In the genomic region with DNA sequence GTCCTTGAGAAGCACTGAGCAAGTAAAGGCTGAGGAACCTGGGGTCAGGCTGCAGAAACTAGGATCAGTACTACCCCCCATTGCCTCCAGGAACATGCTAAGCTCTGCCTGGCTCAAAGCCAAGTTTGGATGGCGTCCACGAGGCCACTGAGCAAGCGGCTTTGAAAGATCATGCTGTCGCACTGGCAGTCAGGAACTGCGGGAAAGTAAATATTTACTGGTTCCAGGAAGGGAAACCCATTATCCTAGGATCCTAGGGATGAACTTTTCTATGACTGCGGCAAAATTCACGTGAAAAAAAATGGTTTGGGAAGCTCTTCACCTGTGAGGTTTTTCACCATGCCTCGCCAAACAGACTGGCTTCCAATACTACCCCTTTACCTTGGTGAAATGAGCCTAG, we compare ENCODE assay signal across 11 cellular contexts.
DNase-seq lines count a peak whose midpoint lies in the region; ATAC-seq and TF ChIP-seq lines count a peak whose summit lies in the region.
"Had no signal": no experiment of that assay in that cellular context is flagged by ENCODE, and none has a peak within 500 bp of the region (broad histone marks: within the 10 kb centered on the region; RNA-seq: fewer than 3 reads in every experiment).

No MANE protein-coding gene starts in this region.

- H3K27ac Mint-ChIP-seq in nephron progenitor cell = no peak overlapping the region
- no peak overlapping the region for H3K27ac Mint-ChIP-seq in CD8-positive, alpha-beta memory T cell

- H3K36me3 ChIP-seq in adipocyte (ENCODE audit: control insufficient read depth, insufficient read depth, low read length, severe bottlenecking) (no peaks in the 10 kb centered on the region), uterus (no peaks in the 10 kb centered on the region)
- H3K36me3 ChIP-seq in CD8-positive, alpha-beta memory T cell (ENCODE audit: insufficient read depth, low read length) = no peaks in the 10 kb centered on the region
- H3K36me3 ChIP-seq: upper lobe of left lung had no signal

- no peaks in the 10 kb centered on the region for H3K27me3 Mint-ChIP-seq in nephron progenitor cell (ENCODE audit: low read depth, poor library complexity)
- peaks cover 5 to 8% of the 10 kb centered on the region in 2 donors for H3K27me3 Mint-ChIP-seq in CD8-positive, alpha-beta memory T cell

- H3K4me3 ChIP-seq in adipocyte (ENCODE audit: low read length) = no peak overlapping the region
- no peak overlapping the region for H3K4me3 ChIP-seq in uterus
- no peak overlapping the region for H3K4me3 ChIP-seq in CD8-positive, alpha-beta memory T cell (ENCODE audit: low read length)
- H3K4me3 ChIP-seq: upper lobe of left lung had no signal

- H3K36me3 Mint-ChIP-seq in nephron progenitor cell (ENCODE audit: low read depth) = no peaks in the 10 kb centered on the region
- no peaks in the 10 kb centered on the region for H3K36me3 Mint-ChIP-seq in CD8-positive, alpha-beta memory T cell

- ATAC-seq in Right ventricle myocardium inferior (peak; percentile 62), left colon (peak; percentile 85)

- H3K9me3 ChIP-seq in adipocyte (ENCODE audit: control insufficient read depth, low read length) (no peaks in the 10 kb centered on the region), uterus (no peaks in the 10 kb centered on the region)
- H3K9me3 ChIP-seq in CD8-positive, alpha-beta memory T cell (ENCODE audit: low read length) = no peaks in the 10 kb centered on the region
- H3K9me3 ChIP-seq: upper lobe of left lung had no signal

- intact Hi-C loops in Right ventricle myocardium inferior (cut with DNase I) = loop anchor here (10.0 kb wide), 1 partner anchor 310 kb away; no protein-coding TSS in a partner anchor
- intact Hi-C loops in cardiac septum (cut with DNase I) = no loop called here
- intact Hi-C loops in left colon (cut with DNase I, micrococcal nuclease) = no loop called here
- intact Hi-C loops in uterus (cut with DNase I; ENCODE audit: low total_unique reads) = no loop called here

- DNase-seq in Right ventricle myocardium inferior (ENCODE audit: missing footprints) (peak; percentile 83), cardiac septum (ENCODE audit: low spot score) (no peak), adipocyte (ENCODE audit: low read depth) (peak; percentile 20), left colon (peak; percentile 77 to 82), uterus (peak; percentile 23 to 34), AG08395 (ENCODE audit: low spot score) (no peak), nephron progenitor cell (no peak)
- DNase-seq in CD8-positive, alpha-beta memory T cell = no peak
- DNase-seq: cortex of kidney had no signal

- no peak overlapping the region for H3K4me3 Mint-ChIP-seq in nephron progenitor cell
- H3K4me3 Mint-ChIP-seq in CD8-positive, alpha-beta memory T cell = no peak overlapping the region

- H3K9me3 Mint-ChIP-seq in nephron progenitor cell = peaks cover 9% of the 10 kb centered on the region
- peaks cover 0 to 3% (median 0%) of the 10 kb centered on the region in 5 donors for H3K9me3 Mint-ChIP-seq in CD8-positive, alpha-beta memory T cell

- H3K27ac ChIP-seq in uterus = no peak overlapping the region
- no peak overlapping the region for H3K27ac ChIP-seq in CD8-positive, alpha-beta memory T cell (ENCODE audit: low read depth, low read length)
- H3K27ac ChIP-seq: parathyroid adenoma, upper lobe of left lung had no signal

- H3K9ac ChIP-seq in adipocyte (ENCODE audit: low read length) = no peak overlapping the region
- H3K9ac ChIP-seq: parathyroid adenoma had no signal

- TF ChIP-seq POLR2A in uterus (IDR thresholded peaks at IDR 0.05) = no peak

- CTCF ChIA-PET in CD8-positive, alpha-beta memory T cell (lab: Charles Lee) = interaction anchor here (1.0 kb wide), 1 partner anchor 12 kb away, joined by 3 read pairs; no protein-coding TSS in a partner anchor

- H3K27me3 ChIP-seq in adipocyte (replicated peaks; ENCODE audit: control insufficient read depth, insufficient read depth, low read length) = no peaks in the 10 kb centered on the region
- H3K27me3 ChIP-seq in uterus = no peaks in the 10 kb centered on the region
- H3K27me3 ChIP-seq in CD8-positive, alpha-beta memory T cell (ENCODE audit: insufficient read depth, low read length, poor library complexity, severe bottlenecking) = no peaks in the 10 kb centered on the region
- H3K27me3 ChIP-seq: upper lobe of left lung had no signal

- peaks cover 6% of the 10 kb centered on the region for H3K4me1 ChIP-seq in adipocyte (ENCODE audit: control insufficient read depth, insufficient read depth, low read length)
- no peaks in the 10 kb centered on the region for H3K4me1 ChIP-seq in uterus
- no peaks in the 10 kb centered on the region for H3K4me1 ChIP-seq in CD8-positive, alpha-beta memory T cell (ENCODE audit: insufficient read depth, low read length)

- H3K4me1 Mint-ChIP-seq in nephron progenitor cell = peaks cover 22% of the 10 kb centered on the region
- no peaks in the 10 kb centered on the region for H3K4me1 Mint-ChIP-seq in CD8-positive, alpha-beta memory T cell

- POLR2A ChIA-PET in CD8-positive, alpha-beta memory T cell (lab: Charles Lee) = no interaction called here

- TF ChIP-seq CTCF in uterus (IDR thresholded peaks at IDR 0.05) (no peak), nephron progenitor cell (IDR thresholded peaks at IDR 0.05) (no peak)

Comparison
In these comparisons a context has a peak if more than half of its experiments do, and no peak if none do; other contexts are left out.
1. DNase-seq: peak in Right ventricle myocardium inferior (single experiment), adipocyte (single experiment), left colon (2 of 2) and uterus (2 of 2); none in cardiac septum (single experiment), AG08395 (single experiment), nephron progenitor cell (single experiment) and CD8-positive, alpha-beta memory T cell (0 of 5).